15 cellular contexts compared by ENCODE assay signal in genomic region chr2:42217914-42218313, GRCh38.
"Had no signal": no experiment of that assay in that cellular context is flagged by ENCODE, and none has a peak within 500 bp of the region (broad histone marks: within the 10 kb centered on the region; RNA-seq: fewer than 3 reads in every experiment).

No MANE protein-coding gene starts in this region.

- ATAC-seq: foreskin keratinocyte; natural killer cell treated with Interleukin-12 subunit alpha and Interleukin-12 subunit beta and Interleukin-15 and Interleukin-18, amount 100 ng/mL, for 72 hours; sciatic nerve; WTC11 had no signal

- H3K36me3 Mint-ChIP-seq: natural killer cell treated with Interleukin-12 subunit alpha and Interleukin-12 subunit beta and Interleukin-15 and Interleukin-18, amount 100 ng/mL, for 72 hours had no signal

- H3K27me3 Mint-ChIP-seq: activated CD4-positive, alpha-beta T cell treated with anti-CD3 and anti-CD28 coated beads, Interleukin-2, amount 10 ng/mL, durations not matched to agents 24 days and 14 days; natural killer cell treated with Interleukin-12 subunit alpha and Interleukin-12 subunit beta and Interleukin-15 and Interleukin-18, amount 100 ng/mL, for 72 hours had no signal

- H3K9me3 Mint-ChIP-seq: activated CD4-positive, alpha-beta T cell treated with anti-CD3 and anti-CD28 coated beads, Interleukin-2, amount 10 ng/mL, durations not matched to agents 24 days and 14 days; natural killer cell treated with Interleukin-12 subunit alpha and Interleukin-12 subunit beta and Interleukin-15 and Interleukin-18, amount 100 ng/mL, for 72 hours had no signal

- H3K27ac Mint-ChIP-seq: activated CD4-positive, alpha-beta T cell treated with anti-CD3 and anti-CD28 coated beads, Interleukin-2, amount 10 ng/mL, durations not matched to agents 24 days and 14 days; natural killer cell treated with Interleukin-12 subunit alpha and Interleukin-12 subunit beta and Interleukin-15 and Interleukin-18, amount 100 ng/mL, for 72 hours; WTC11 had no signal

- H3K27ac ChIP-seq: coronary artery, foreskin keratinocyte, prostate gland had no signal

- DNase-seq: activated CD4-positive, alpha-beta T cell treated with anti-CD3 and anti-CD28 coated beads, Interleukin-2, amount 10 ng/mL, durations not matched to agents 24 days and 14 days; activated CD8-positive, alpha-beta memory T cell treated with anti-CD3 and anti-CD28 coated beads for 24 hours; activated naive CD4-positive, alpha-beta T cell treated with anti-CD3 and anti-CD28 coated beads, Interleukin-2, amount 50 U/mL, for 16 hours; amniotic stem cell; foreskin keratinocyte; kidney glomerular epithelial cell; mesendoderm; occipital lobe; spleen; T-helper 2 cell had no signal

- H3K4me3 Mint-ChIP-seq: activated CD4-positive, alpha-beta T cell treated with anti-CD3 and anti-CD28 coated beads, Interleukin-2, amount 10 ng/mL, durations not matched to agents 24 days and 14 days; natural killer cell treated with Interleukin-12 subunit alpha and Interleukin-12 subunit beta and Interleukin-15 and Interleukin-18, amount 100 ng/mL, for 72 hours; WTC11 had no signal
